Comparison of ENCODE assay signal across 8 cellular contexts in the genomic region with DNA sequence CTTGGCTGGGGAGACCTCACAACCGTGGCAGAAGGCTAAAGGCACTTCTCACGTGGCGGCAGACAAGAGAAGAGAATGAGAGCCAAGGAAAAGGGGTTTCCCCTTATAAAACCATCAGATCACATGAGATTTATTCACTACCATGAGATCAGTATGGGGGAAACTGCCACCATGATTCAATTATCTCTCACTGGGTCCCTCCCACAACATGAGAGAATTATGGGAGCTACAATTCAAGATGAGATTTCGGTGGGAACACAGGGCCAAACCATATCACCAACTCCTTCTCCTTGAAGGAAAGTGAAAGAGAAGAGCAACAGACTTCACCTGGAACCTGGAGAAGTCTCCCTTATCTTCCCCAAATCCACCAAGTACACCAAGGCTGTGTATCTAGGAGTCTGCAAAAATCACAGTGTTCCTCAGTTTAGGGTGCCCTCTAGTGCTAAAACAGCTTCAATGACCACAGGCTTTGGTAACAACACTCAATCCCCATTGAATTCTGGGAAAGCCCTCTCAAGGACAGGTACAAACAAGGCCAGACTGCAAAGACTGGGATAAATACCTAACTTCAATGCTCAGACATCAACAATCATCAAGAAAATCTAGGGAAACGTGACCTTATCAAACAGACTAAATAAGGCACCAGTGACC.
DNase-seq lines count a peak whose midpoint lies in the region; ATAC-seq, FAIRE-seq and TF ChIP-seq lines count a peak whose summit lies in the region.

No MANE protein-coding gene starts in this region.

- H3K9me3 Mint-ChIP-seq in natural killer cell treated with Interleukin-12 subunit alpha and Interleukin-12 subunit beta and Interleukin-15 and Interleukin-18, amount 100 ng/mL, for 72 hours, result peaks cover 4% of the 10 kb centered on the region

- H3K27me3 ChIP-seq in HL-60 (ENCODE audit: insufficient read depth, poor library complexity, severe bottlenecking), result no peaks in the 10 kb centered on the region

- no peaks in the 10 kb centered on the region for H3K36me3 Mint-ChIP-seq in natural killer cell treated with Interleukin-12 subunit alpha and Interleukin-12 subunit beta and Interleukin-15 and Interleukin-18, amount 100 ng/mL, for 72 hours

- TF ChIP-seq CTCF in D721Med (IDR thresholded peaks at IDR 0.05; ENCODE audit: insufficient read depth, missing control alignments), result peak; percentile 42
- peak; percentile 21 for TF ChIP-seq CTCF in HL-60 (IDR thresholded peaks at IDR 0.05; ENCODE audit: insufficient read depth, low read length)

- H3K27ac ChIP-seq in HL-60 (replicated peaks), result no peak overlapping the region

- no peak overlapping the region for H3K4me3 Mint-ChIP-seq in natural killer cell treated with Interleukin-12 subunit alpha and Interleukin-12 subunit beta and Interleukin-15 and Interleukin-18, amount 100 ng/mL, for 72 hours

- peaks cover 6 to 27% of the 10 kb centered on the region in 2 donors for H3K27me3 Mint-ChIP-seq in natural killer cell treated with Interleukin-12 subunit alpha and Interleukin-12 subunit beta and Interleukin-15 and Interleukin-18, amount 100 ng/mL, for 72 hours

- no peak overlapping the region for H3K27ac Mint-ChIP-seq in natural killer cell treated with Interleukin-12 subunit alpha and Interleukin-12 subunit beta and Interleukin-15 and Interleukin-18, amount 100 ng/mL, for 72 hours

- FAIRE-seq in D721Med (lab: Jason Lieb, UNC), result no peak

- no peak for DNase-seq in D721Med (ENCODE audit: insufficient read length, low spot score)
- DNase-seq in HL-60 (ENCODE audit: low read depth in 1 of 2, low spot score in 1 of 2), result no peak
- DNase-seq in SHP77 (lab: John Stamatoyannopoulos, UW), result peak; percentile 39 to 41
- peak; percentile 72 for DNase-seq in iPS-NIHi11 (ENCODE audit: low spot score)
- DNase-seq in DMS79 treated with DMSO at 0.1 percent for 48 hours (lab: John Stamatoyannopoulos, UW), result no peak
- DNase-seq in hippocampal formation (lab: John Stamatoyannopoulos, UW), result no peak
- DNase-seq in natural killer cell treated with Interleukin-12 subunit alpha and Interleukin-12 subunit beta and Interleukin-15 and Interleukin-18, amount 100 ng/mL, for 72 hours (ENCODE audit: low spot score), result no peak

- no peak overlapping the region for H3K4me3 ChIP-seq in HL-60 (replicated peaks; ENCODE audit: insufficient read depth, low read length)

- no peaks in the 10 kb centered on the region for H3K4me1 Mint-ChIP-seq in natural killer cell treated with Interleukin-12 subunit alpha and Interleukin-12 subunit beta and Interleukin-15 and Interleukin-18, amount 100 ng/mL, for 72 hours (ENCODE audit: low read depth in 2 of 2)

- ATAC-seq in HG02870 (IDR thresholded peaks at IDR 0.05; ENCODE audit: unreplicated experiment), result no peak
- ATAC-seq in natural killer cell treated with Interleukin-12 subunit alpha and Interleukin-12 subunit beta and Interleukin-15 and Interleukin-18, amount 100 ng/mL, for 72 hours, result no peak

Comparison
In these comparisons a context has a peak if more than half of its experiments do, and no peak if none do; other contexts are left out.
1. DNase-seq: peak in SHP77 (2 of 2) and iPS-NIHi11 (single experiment); none in D721Med (single experiment), HL-60 (0 of 2), DMS79 treated with DMSO at 0.1 percent for 48 hours (single experiment), hippocampal formation (0 of 2) and natural killer cell treated with Interleukin-12 subunit alpha and Interleukin-12 subunit beta and Interleukin-15 and Interleukin-18, amount 100 ng/mL, for 72 hours (single experiment).